Comparison of ENCODE assay signal across 20 cellular contexts in the genomic region with DNA sequence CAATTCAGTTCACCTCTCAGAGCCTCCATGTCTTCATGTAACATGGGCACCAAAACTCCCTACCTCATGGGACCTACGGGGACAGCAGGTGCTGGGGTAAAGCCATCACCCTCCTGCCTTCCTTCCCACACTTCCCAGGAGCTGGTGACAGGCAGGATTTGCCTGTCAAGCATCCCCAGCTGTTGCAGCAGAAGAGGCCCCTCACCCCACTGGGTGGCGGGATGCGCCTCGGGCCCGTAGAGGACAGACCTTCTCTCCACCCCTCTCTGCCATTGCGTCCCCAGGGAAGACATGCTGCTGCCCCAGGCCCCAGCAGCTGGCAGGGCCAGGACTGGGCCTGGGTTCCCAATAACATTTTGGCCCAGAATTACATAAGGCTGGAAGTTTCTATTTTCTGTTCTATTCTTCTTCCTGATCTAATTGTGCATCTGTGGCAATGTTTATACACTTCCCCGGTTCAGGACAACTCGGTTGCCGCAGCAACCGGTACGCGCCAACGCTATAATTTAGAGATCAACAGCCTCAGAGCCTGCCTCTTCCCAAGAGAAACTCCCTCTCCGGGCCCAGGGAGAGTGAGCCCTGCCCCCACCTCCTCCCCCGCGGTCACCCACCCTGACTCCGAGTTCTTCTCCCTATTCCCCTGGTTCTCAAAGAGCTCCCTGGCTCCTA. TPM values are rescaled to one million over a fixed set of nuclear protein-coding genes. Genes with fewer than 3 reads are reported as not detected.
A peak's percentile ranks its signal among the peaks of the same experiment; 100 is the strongest.
DNase-seq lines count a peak whose midpoint lies in the region.
"Had no signal": no experiment of that assay in that cellular context is flagged by ENCODE, and none has a peak within 500 bp of the region (broad histone marks: within the 10 kb centered on the region; RNA-seq: fewer than 3 reads in every experiment).

No MANE protein-coding gene starts in this region.

- H3K4me3 ChIP-seq in neuronal stem cell (ENCODE audit: low read length in 2 of 2) = no peak overlapping the region
- H3K4me3 ChIP-seq: cardiac muscle cell had no signal

- no peak overlapping the region for H4K91ac ChIP-seq in neuronal stem cell (ENCODE audit: low read depth, low read length, poor library complexity)

- no peak overlapping the region for H3K4me2 ChIP-seq in neuronal stem cell (ENCODE audit: insufficient read depth, low read length, poor library complexity, severe bottlenecking)

- no peak overlapping the region for H3K27ac ChIP-seq in neuronal stem cell (replicated peaks; ENCODE audit: low read length)
- H3K27ac ChIP-seq: cardiac muscle cell, foreskin keratinocyte had no signal

- DNase-seq in DMS79 treated with DMSO at 0.1 percent for 48 hours (lab: John Stamatoyannopoulos, UW) (peak; percentile 3), DMS79 (lab: John Stamatoyannopoulos, UW) (no peak), NCI-H2227 (lab: John Stamatoyannopoulos, UW; ENCODE audit: unreplicated experiment) (peak; percentile 85), dermis blood vessel endothelial cell (peak; percentile 18), neuronal stem cell (ENCODE audit: low spot score) (no peak), medulla oblongata (ENCODE audit: extremely low spot score) (no peak), NCI-H446 treated with DMSO at 0.1 percent for 48 hours (lab: John Stamatoyannopoulos, UW) (no peak)
- DNase-seq in activated CD4-positive, alpha-beta T cell treated with anti-CD3 and anti-CD28 coated beads, Interleukin-2, amount 10 ng/mL, durations not matched to agents 7 days and 5 days = no peak
- DNase-seq: activated CD4-positive, alpha-beta T cell treated with anti-CD3 and anti-CD28 coated beads, Interleukin-2, amount 50 U/mL, for 48 hours; activated T-cell treated with anti-CD3 and anti-CD28 coated beads, Interleukin-2, amount 50 U/mL, for 1 hour; foreskin keratinocyte; left ventricle myocardium superior; NCI-H1048; RPMI8226; stimulated activated CD4-positive, alpha-beta T cell treated with anti-CD3 and anti-CD28 coated beads, Interleukin-12 subunit alpha, Interleukin-12 subunit beta, amount 100 ng/mL, for 4 hours; stimulated activated naive CD4-positive, alpha-beta T cell; SW 1271; trophoblast cell had no signal

- peak overlapping the region; percentile 28 for H2AFZ ChIP-seq in neuronal stem cell (ENCODE audit: low read length)

- no peaks in the 10 kb centered on the region for H3K36me3 ChIP-seq in neuronal stem cell (replicated peaks in 1 of 2; ENCODE audit: control insufficient read depth in 2 of 2, insufficient read depth in 2 of 2, low read length in 2 of 2)
- H3K36me3 ChIP-seq: cardiac muscle cell had no signal

- no peak overlapping the region for H2BK15ac ChIP-seq in neuronal stem cell (ENCODE audit: low read length)

- H3K4me1 ChIP-seq in neuronal stem cell (ENCODE audit: control insufficient read depth in 2 of 2, insufficient read depth in 1 of 2, low read depth in 1 of 2, low read length in 2 of 2) = peaks cover 12 to 17% of the 10 kb centered on the region in 2 donors
- H3K4me1 ChIP-seq: foreskin keratinocyte had no signal

- CTCF ChIA-PET in activated CD4-positive, alpha-beta T cell treated with anti-CD3 and anti-CD28 coated beads, Interleukin-2, amount 10 ng/mL, durations not matched to agents 7 days and 5 days (lab: Charles Lee) = interaction anchor here (0.7 to 1.6 kb wide), 4 partner anchors 11 to 378 kb away, joined by 3 to 5 read pairs (median 3); no protein-coding TSS in a partner anchor

- peak overlapping the region; percentile 52 for H3K18ac ChIP-seq in neuronal stem cell (ENCODE audit: low read length)

- peak overlapping the region; percentile 10 for H3K23ac ChIP-seq in neuronal stem cell (ENCODE audit: low read depth, low read length, poor library complexity)

- H3K9ac ChIP-seq in neuronal stem cell (ENCODE audit: low read depth, low read length, poor library complexity) = no peak overlapping the region

- H3K9me3 Mint-ChIP-seq in activated CD4-positive, alpha-beta T cell treated with anti-CD3 and anti-CD28 coated beads, Interleukin-2, amount 10 ng/mL, durations not matched to agents 7 days and 5 days = no peaks in the 10 kb centered on the region
- H3K9me3 Mint-ChIP-seq: activated naive CD4-positive, alpha-beta T cell treated with anti-CD3 and anti-CD28 coated beads, Interleukin-2, amount 50 U/mL, for 72 hours had no signal

- H3K27me3 Mint-ChIP-seq in activated CD4-positive, alpha-beta T cell treated with anti-CD3 and anti-CD28 coated beads, Interleukin-2, amount 10 ng/mL, durations not matched to agents 7 days and 5 days = no peaks in the 10 kb centered on the region

- H2BK12ac ChIP-seq in neuronal stem cell (ENCODE audit: low read length) = peak overlapping the region; percentile 36

- H2BK5ac ChIP-seq in neuronal stem cell (ENCODE audit: low read length) = no peak overlapping the region

- H3K4me1 Mint-ChIP-seq in activated CD4-positive, alpha-beta T cell treated with anti-CD3 and anti-CD28 coated beads, Interleukin-2, amount 10 ng/mL, durations not matched to agents 7 days and 5 days = no peaks in the 10 kb centered on the region

- no peak overlapping the region for H3K4ac ChIP-seq in neuronal stem cell (ENCODE audit: low read length)

- no peak overlapping the region for H4K8ac ChIP-seq in neuronal stem cell (ENCODE audit: low read depth, low read length)

- H3K27me3 ChIP-seq in neuronal stem cell (ENCODE audit: control insufficient read depth in 3 of 3, insufficient read depth in 3 of 3, low read depth in 1 of 3, low read length in 3 of 3) = no peaks in the 10 kb centered on the region
- H3K27me3 ChIP-seq: cardiac muscle cell had no signal

- no peaks in the 10 kb centered on the region for H3K79me1 ChIP-seq in neuronal stem cell (ENCODE audit: low read depth, low read length)

- POLR2A ChIA-PET in activated CD4-positive, alpha-beta T cell treated with anti-CD3 and anti-CD28 coated beads, Interleukin-2, amount 10 ng/mL, durations not matched to agents 7 days and 5 days (lab: Charles Lee) = no interaction called here

- peaks cover 0 to 3% of the 10 kb centered on the region in 2 donors for H3K9me3 ChIP-seq in neuronal stem cell (replicated peaks in 1 of 2; ENCODE audit: control insufficient read depth in 2 of 2, insufficient read depth in 1 of 2, low read depth in 1 of 2, low read length in 2 of 2)

- no peak overlapping the region for H2BK120ac ChIP-seq in neuronal stem cell (ENCODE audit: low read depth, low read length)

- no peak overlapping the region for H3K4me3 Mint-ChIP-seq in activated CD4-positive, alpha-beta T cell treated with anti-CD3 and anti-CD28 coated beads, Interleukin-2, amount 10 ng/mL, durations not matched to agents 7 days and 5 days

- H2AK5ac ChIP-seq in neuronal stem cell (ENCODE audit: low read depth, low read length) = peak overlapping the region; percentile 18

- H3K36me3 Mint-ChIP-seq in activated CD4-positive, alpha-beta T cell treated with anti-CD3 and anti-CD28 coated beads, Interleukin-2, amount 10 ng/mL, durations not matched to agents 7 days and 5 days (ENCODE audit: low read depth) = no peaks in the 10 kb centered on the region
- H3K36me3 Mint-ChIP-seq: activated naive CD4-positive, alpha-beta T cell treated with anti-CD3 and anti-CD28 coated beads, Interleukin-2, amount 50 U/mL, for 72 hours had no signal

- H3K27ac Mint-ChIP-seq in activated CD4-positive, alpha-beta T cell treated with anti-CD3 and anti-CD28 coated beads, Interleukin-2, amount 10 ng/mL, durations not matched to agents 7 days and 5 days = no peak overlapping the region
- H3K27ac Mint-ChIP-seq: activated naive CD4-positive, alpha-beta T cell treated with anti-CD3 and anti-CD28 coated beads, Interleukin-2, amount 50 U/mL, for 72 hours had no signal

- H3K14ac ChIP-seq in neuronal stem cell (ENCODE audit: low read length) = no peak overlapping the region

- WGBS in neuronal stem cell (ENCODE audit: extremely low coverage in 2 of 2, insufficient read length in 2 of 2, insufficient replicate concordance in 1 of 2), 2 donors = no CpG with 5 or more reads among the region's 17 CpGs

RNA-seq across cellular contexts. Expression of gene KCNJ4, which starts 25.4 kb away (rescaled TPM):
- total RNA-seq in dermis blood vessel endothelial cell = not detected in 2 replicates
- polyA plus RNA-seq in neuronal stem cell (2013, experiment 1 of 2) = 6.0 TPM
- 5.6 TPM for polyA plus RNA-seq in neuronal stem cell (2013, experiment 2 of 2)
- total RNA-seq in activated CD4-positive, alpha-beta T cell treated with anti-CD3 and anti-CD28 coated beads, Interleukin-2, amount 10 ng/mL, durations not matched to agents 7 days and 5 days = not detected
- total RNA-seq: activated naive CD4-positive, alpha-beta T cell treated with anti-CD3 and anti-CD28 coated beads, Interleukin-2, amount 50 U/mL, for 72 hours; foreskin keratinocyte had no signal

RNA-seq across cellular contexts. Expression of gene KDELR3, which starts 38.3 kb away (rescaled TPM):
- total RNA-seq in dermis blood vessel endothelial cell = 30.6 and 45.3 TPM in 2 replicates
- 11.1 TPM for polyA plus RNA-seq in neuronal stem cell (2013, experiment 1 of 2)
- polyA plus RNA-seq in neuronal stem cell (2013, experiment 2 of 2) = 11.0 TPM
- total RNA-seq in activated CD4-positive, alpha-beta T cell treated with anti-CD3 and anti-CD28 coated beads, Interleukin-2, amount 10 ng/mL, durations not matched to agents 7 days and 5 days = under 1 TPM; 0.17 to 0.23 TPM

Comparison
In these comparisons a context has a peak if more than half of its experiments do, and no peak if none do; other contexts are left out.
1. DNase-seq: peak in DMS79 treated with DMSO at 0.1 percent for 48 hours (single experiment), NCI-H2227 (single experiment) and dermis blood vessel endothelial cell (single experiment); none in DMS79 (single experiment), neuronal stem cell (single experiment), activated CD4-positive, alpha-beta T cell treated with anti-CD3 and anti-CD28 coated beads, Interleukin-2, amount 10 ng/mL, durations not matched to agents 7 days and 5 days (single experiment), medulla oblongata (single experiment) and NCI-H446 treated with DMSO at 0.1 percent for 48 hours (single experiment).
2. RNA of gene KDELR3, which starts 38.3 kb away (total RNA-seq): 30.6 to 45.3 TPM in dermis blood vessel endothelial cell; 0.17 to 0.23 TPM in activated CD4-positive, alpha-beta T cell treated with anti-CD3 and anti-CD28 coated beads, Interleukin-2, amount 10 ng/mL, durations not matched to agents 7 days and 5 days; every median in the first group is over 10 times any median in the second.